23 cellular contexts compared by ENCODE assay signal in the genomic region with DNA sequence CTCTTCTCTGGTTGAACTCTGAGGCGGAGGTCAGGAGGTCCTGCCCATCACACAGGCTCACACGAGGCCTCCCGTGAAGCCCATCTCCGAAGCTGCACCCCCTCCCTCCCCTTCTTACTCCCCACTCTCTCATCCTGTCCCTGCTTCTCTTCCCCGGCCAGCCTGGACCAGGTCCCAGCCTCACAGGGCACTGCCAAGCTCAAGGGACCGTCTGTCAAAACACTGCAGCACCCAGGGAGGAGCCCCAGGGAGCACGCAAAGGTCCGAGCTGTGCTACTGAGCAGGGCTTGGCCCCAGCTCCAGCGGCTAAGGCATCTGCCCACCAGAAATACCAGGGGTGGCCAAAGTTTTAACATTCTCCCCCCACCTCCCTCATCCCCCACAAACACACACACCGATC.
DNase-seq lines count a peak whose midpoint lies in the region; ATAC-seq and TF ChIP-seq lines count a peak whose summit lies in the region.
"Had no signal": no experiment of that assay in that cellular context is flagged by ENCODE, and none has a peak within 500 bp of the region (broad histone marks: within the 10 kb centered on the region; RNA-seq: fewer than 3 reads in every experiment).

No MANE protein-coding gene starts in this region.

- no peaks in the 10 kb centered on the region for H4K20me1 ChIP-seq in PC-3 (ENCODE audit: low read length)
- H4K20me1 ChIP-seq: BLaER1 had no signal

- no peak for DNase-seq in PC-3
- DNase-seq in esophagus muscularis mucosa (ENCODE audit: extremely low spot score) = no peak
- DNase-seq in left lobe of liver (ENCODE audit: low spot score) = no peak
- no peak for DNase-seq in sigmoid colon
- no peak for DNase-seq in activated T-cell treated with anti-CD3 and anti-CD28 coated beads, Interleukin-2, amount 50 U/mL, for 4 hours
- DNase-seq in activated T-cell treated with anti-CD3 and anti-CD28 coated beads, Interleukin-2, amount 50 U/mL, for 24 hours = no peak
- DNase-seq in activated effector memory CD4-positive, alpha-beta T cell treated with Interleukin-2 at 50 U/mL for 16 hours = no peak
- DNase-seq in vagina (ENCODE audit: extremely low spot score in 2 of 2) = no peak
- DNase-seq: activated CD4-positive, CD25-positive, alpha-beta regulatory T cell treated with anti-CD3 and anti-CD28 coated beads, Interleukin-2, amount 50 U/mL, for 72 hours; activated CD8-positive, alpha-beta T cell treated with anti-CD3 and anti-CD28 coated beads for 36 hours; activated naive CD4-positive, alpha-beta T cell treated with Interleukin-2 at 50 U/mL for 16 hours; activated T-cell treated with anti-CD3 and anti-CD28 coated beads, Interleukin-2, amount 50 U/mL, for 1 hour; Caco-2; effector memory CD4-positive, alpha-beta T cell; HFFc6; left colon; NCI-H1694 treated with DMSO at 0.1 percent for 48 hours; NCI-H69; small intestine; stimulated activated naive B cell treated with anti-CD40 and anti-IgM and Interleukin-4, amounts not matched to agents 10 μg/mL and 1 μg/mL and 100 μg/mL, for 72 hours; testis had no signal

- H3K4me1 ChIP-seq in PC-3 (ENCODE audit: insufficient read depth, low read length) (peaks cover 41% of the 10 kb centered on the region), esophagus muscularis mucosa (peaks cover 30 to 79% (median 69%) of the 10 kb centered on the region in 4 donors), sigmoid colon (peaks cover 0 to 89% (median 58%) of the 10 kb centered on the region in 4 donors), vagina (peaks cover 23% of the 10 kb centered on the region)
- H3K4me1 ChIP-seq: Caco-2, testis had no signal

- no peaks in the 10 kb centered on the region for H3K36me3 ChIP-seq in PC-3 (ENCODE audit: low read depth, low read length)
- no peaks in the 10 kb centered on the region for H3K36me3 ChIP-seq in esophagus muscularis mucosa
- no peaks in the 10 kb centered on the region for H3K36me3 ChIP-seq in sigmoid colon
- H3K36me3 ChIP-seq in vagina = no peaks in the 10 kb centered on the region
- H3K36me3 ChIP-seq: BLaER1 had no signal

- H3K27ac Mint-ChIP-seq in activated T-cell treated with anti-CD3 and anti-CD28 coated beads, Interleukin-2, amount 50 U/mL, for 24 hours = no peak overlapping the region
- H3K27ac Mint-ChIP-seq: activated CD8-positive, alpha-beta T cell treated with anti-CD3 and anti-CD28 coated beads for 36 hours; HFFc6; natural killer cell treated with Interleukin-12 subunit alpha and Interleukin-12 subunit beta and Interleukin-15 and Interleukin-18, amount 100 ng/mL, for 72 hours had no signal

- BruUV-seq in PC-3 (replicated peaks; lab: Mats Ljungman, UMichigan) = no TSS peak

- no peak for TF ChIP-seq CTCF in PC-3 (conservative IDR thresholded peaks at IDR 0.05; ENCODE audit: low read depth, low read length)
- no peak for TF ChIP-seq CTCF in esophagus muscularis mucosa (IDR thresholded peaks at IDR 0.05)
- no peak for TF ChIP-seq CTCF in sigmoid colon (IDR thresholded peaks at IDR 0.05)
- no peak for TF ChIP-seq CTCF in vagina (IDR thresholded peaks at IDR 0.05)

- peaks cover 4% of the 10 kb centered on the region for H3K4me1 Mint-ChIP-seq in activated T-cell treated with anti-CD3 and anti-CD28 coated beads, Interleukin-2, amount 50 U/mL, for 4 hours (ENCODE audit: low read depth)
- peaks cover 13% of the 10 kb centered on the region for H3K4me1 Mint-ChIP-seq in activated T-cell treated with anti-CD3 and anti-CD28 coated beads, Interleukin-2, amount 50 U/mL, for 24 hours (ENCODE audit: low read depth)

- no peaks in the 10 kb centered on the region for H3K9me2 ChIP-seq in PC-3 (replicated peaks; ENCODE audit: low read length)

- no peak overlapping the region for H3K4me3 Mint-ChIP-seq in activated T-cell treated with anti-CD3 and anti-CD28 coated beads, Interleukin-2, amount 50 U/mL, for 4 hours
- no peak overlapping the region for H3K4me3 Mint-ChIP-seq in activated T-cell treated with anti-CD3 and anti-CD28 coated beads, Interleukin-2, amount 50 U/mL, for 24 hours
- H3K4me3 Mint-ChIP-seq: activated CD8-positive, alpha-beta T cell treated with anti-CD3 and anti-CD28 coated beads for 36 hours; HFFc6; natural killer cell treated with Interleukin-12 subunit alpha and Interleukin-12 subunit beta and Interleukin-15 and Interleukin-18, amount 100 ng/mL, for 72 hours; stimulated activated naive B cell treated with anti-CD40 and anti-IgM and Interleukin-4, amounts not matched to agents 10 μg/mL and 1 μg/mL and 100 μg/mL, for 72 hours had no signal

- peak overlapping the region; percentile 93 for H3K27ac ChIP-seq in PC-3 (ENCODE audit: low read length)
- peak overlapping the region; percentile 61 to 77 (median 76) for H3K27ac ChIP-seq in esophagus muscularis mucosa (replicated peaks in 1 of 4)
- H3K27ac ChIP-seq in sigmoid colon = peak overlapping the region; percentile 58 to 82 (median 74)
- H3K27ac ChIP-seq in vagina = no peak overlapping the region
- H3K27ac ChIP-seq: BLaER1, testis had no signal

- H3K79me2 ChIP-seq in PC-3 (ENCODE audit: low read length) = no peaks in the 10 kb centered on the region

- no peak for TF ChIP-seq EP300 in esophagus muscularis mucosa (IDR thresholded peaks at IDR 0.05)
- no peak for TF ChIP-seq EP300 in sigmoid colon (IDR thresholded peaks at IDR 0.05)

- intact Hi-C loops in PC-3 (cut with micrococcal nuclease) (no loop called here), esophagus muscularis mucosa (cut with DNase I) (no loop called here), sigmoid colon (cut with DNase I) (loop anchor here (5.0 kb wide), 1 partner anchor 46 kb away; no protein-coding TSS in a partner anchor), vagina (cut with DNase I) (no loop called here)

- no peaks in the 10 kb centered on the region for H3K9me3 ChIP-seq in PC-3 (ENCODE audit: low read length)
- H3K9me3 ChIP-seq in esophagus muscularis mucosa = no peaks in the 10 kb centered on the region
- H3K9me3 ChIP-seq in sigmoid colon = no peaks in the 10 kb centered on the region
- H3K9me3 ChIP-seq in vagina = no peaks in the 10 kb centered on the region
- H3K9me3 ChIP-seq: BLaER1, Caco-2, testis had no signal

- H3K27me3 Mint-ChIP-seq in activated T-cell treated with anti-CD3 and anti-CD28 coated beads, Interleukin-2, amount 50 U/mL, for 4 hours (ENCODE audit: low read depth) = peaks cover 2% of the 10 kb centered on the region
- no peaks in the 10 kb centered on the region for H3K27me3 Mint-ChIP-seq in activated T-cell treated with anti-CD3 and anti-CD28 coated beads, Interleukin-2, amount 50 U/mL, for 24 hours
- H3K27me3 Mint-ChIP-seq: activated CD8-positive, alpha-beta T cell treated with anti-CD3 and anti-CD28 coated beads for 36 hours had no signal

- peak overlapping the region; percentile 70 for H3K4me2 ChIP-seq in PC-3 (ENCODE audit: low read length)
- H3K4me2 ChIP-seq: BLaER1 had no signal

- no peaks in the 10 kb centered on the region for H3K36me3 Mint-ChIP-seq in activated T-cell treated with anti-CD3 and anti-CD28 coated beads, Interleukin-2, amount 50 U/mL, for 4 hours (ENCODE audit: insufficient read depth)
- H3K36me3 Mint-ChIP-seq in activated T-cell treated with anti-CD3 and anti-CD28 coated beads, Interleukin-2, amount 50 U/mL, for 24 hours (ENCODE audit: low read depth) = no peaks in the 10 kb centered on the region
- H3K36me3 Mint-ChIP-seq: natural killer cell treated with Interleukin-12 subunit alpha and Interleukin-12 subunit beta and Interleukin-15 and Interleukin-18, amount 100 ng/mL, for 72 hours; stimulated activated naive B cell treated with anti-CD40 and anti-IgM and Interleukin-4, amounts not matched to agents 10 μg/mL and 1 μg/mL and 100 μg/mL, for 72 hours had no signal

- ATAC-seq in PC-3 = no peak
- peak; percentile 52 for ATAC-seq in left lobe of liver
- ATAC-seq in activated T-cell treated with anti-CD3 and anti-CD28 coated beads, Interleukin-2, amount 50 U/mL, for 4 hours = no peak
- ATAC-seq: activated CD8-positive, alpha-beta T cell treated with anti-CD3 and anti-CD28 coated beads for 36 hours; left colon; natural killer cell treated with Interleukin-12 subunit alpha and Interleukin-12 subunit beta and Interleukin-15 and Interleukin-18, amount 100 ng/mL, for 72 hours; stimulated activated naive B cell treated with anti-CD40 and anti-IgM and Interleukin-4, amounts not matched to agents 10 μg/mL and 1 μg/mL and 100 μg/mL, for 72 hours had no signal

- peaks cover 3% of the 10 kb centered on the region for H3F3A ChIP-seq in PC-3 (ENCODE audit: low read length, unreplicated experiment)

- no peaks in the 10 kb centered on the region for H3K9me3 Mint-ChIP-seq in activated T-cell treated with anti-CD3 and anti-CD28 coated beads, Interleukin-2, amount 50 U/mL, for 4 hours
- H3K9me3 Mint-ChIP-seq in activated T-cell treated with anti-CD3 and anti-CD28 coated beads, Interleukin-2, amount 50 U/mL, for 24 hours = no peaks in the 10 kb centered on the region
- H3K9me3 Mint-ChIP-seq: activated CD8-positive, alpha-beta T cell treated with anti-CD3 and anti-CD28 coated beads for 36 hours; HFFc6; natural killer cell treated with Interleukin-12 subunit alpha and Interleukin-12 subunit beta and Interleukin-15 and Interleukin-18, amount 100 ng/mL, for 72 hours; stimulated activated naive B cell treated with anti-CD40 and anti-IgM and Interleukin-4, amounts not matched to agents 10 μg/mL and 1 μg/mL and 100 μg/mL, for 72 hours had no signal

- TF ChIP-seq POLR2A in esophagus muscularis mucosa (IDR thresholded peaks at IDR 0.05; ENCODE audit: low read depth) (no peak), sigmoid colon (IDR thresholded peaks at IDR 0.05) (no peak), vagina (IDR thresholded peaks at IDR 0.05) (no peak)

- 62% methylated on average over 10 of the region's 10 CpGs for WGBS in esophagus muscularis mucosa
- 89 to 91% methylated on average over 10 of the region's 10 CpGs for WGBS in sigmoid colon, 2 donors

- POLR2A ChIA-PET in PC-3 (lab: Charles Lee; ENCODE audit: unreplicated experiment) = interaction anchor here (0.6 kb wide), 1 partner anchor 37 kb away, joined by 5 read pairs; no protein-coding TSS in a partner anchor

- H3K27me3 ChIP-seq in PC-3 (ENCODE audit: low read length) = no peaks in the 10 kb centered on the region
- H3K27me3 ChIP-seq in esophagus muscularis mucosa = no peaks in the 10 kb centered on the region
- H3K27me3 ChIP-seq in sigmoid colon = no peaks in the 10 kb centered on the region
- no peaks in the 10 kb centered on the region for H3K27me3 ChIP-seq in vagina
- H3K27me3 ChIP-seq: BLaER1, testis had no signal

- no peak overlapping the region for H2AFZ ChIP-seq in PC-3 (ENCODE audit: low read length)

- H3K4me3 ChIP-seq in PC-3 (ENCODE audit: low read length) (no peak overlapping the region), esophagus muscularis mucosa (no peak overlapping the region), sigmoid colon (no peak overlapping the region), vagina (no peak overlapping the region)
- H3K4me3 ChIP-seq: BLaER1, testis had no signal

- peak overlapping the region; percentile 73 for H3K9ac ChIP-seq in PC-3 (ENCODE audit: low read length)
- H3K9ac ChIP-seq: BLaER1 had no signal

- CTCF ChIA-PET in PC-3 (lab: Charles Lee) = interaction anchor here (0.8 kb wide), 1 partner anchor 128 kb away, joined by 3 read pairs; a partner anchor contains a TSS
